ENCODE assay signal across 25 cellular contexts in the genomic region with DNA sequence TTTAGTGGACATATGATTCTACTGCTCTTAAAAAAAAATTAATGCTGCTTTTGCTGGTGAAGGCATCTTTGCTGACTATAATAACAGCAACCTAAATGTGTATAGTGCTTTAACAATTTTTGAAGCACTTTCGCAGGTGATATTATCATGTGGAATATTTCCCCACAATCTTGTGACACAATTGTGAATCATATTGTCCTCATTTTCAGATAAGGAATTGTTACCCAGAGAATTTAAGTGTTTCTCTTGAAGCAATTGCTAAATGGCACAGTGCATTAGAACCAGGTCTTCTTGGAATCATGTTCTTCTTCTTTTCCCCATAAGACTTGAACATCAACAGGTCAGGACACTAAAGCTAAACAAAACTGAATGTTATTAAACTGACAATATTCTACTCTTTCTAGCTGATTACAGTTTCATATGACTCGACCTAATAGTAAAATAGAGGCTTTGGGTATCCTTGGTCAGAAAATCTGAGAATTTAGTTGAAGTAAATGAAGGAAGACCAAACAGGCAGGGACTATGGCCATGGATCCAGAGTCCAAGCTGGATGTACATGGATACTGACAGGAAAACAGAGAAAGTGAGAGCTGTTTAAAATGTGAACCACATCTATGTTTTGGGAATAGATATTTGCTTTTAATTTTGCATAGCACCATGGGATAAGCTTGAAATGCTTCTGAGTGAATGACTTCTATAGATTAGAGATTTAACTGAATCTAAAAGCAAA.
"Had no signal": no experiment of that assay in that cellular context is flagged by ENCODE, and none has a peak within 500 bp of the region (broad histone marks: within the 10 kb centered on the region; RNA-seq: fewer than 3 reads in every experiment).

No MANE protein-coding gene starts in this region.

- H3K27ac ChIP-seq: neutrophil, pancreas, suprapubic skin, tibial nerve had no signal

- H3K27me3 ChIP-seq: neutrophil, pancreas, suprapubic skin, tibial nerve had no signal

- H3K4me3 Mint-ChIP-seq: activated B cell treated with CpG ODN at 0.5 μM for 24 hours; activated CD4-positive, alpha-beta memory T cell treated with anti-CD3 and anti-CD28 coated beads, Interleukin-2, amount 10 ng/mL, durations not matched to agents 7 days and 5 days; activated naive CD4-positive, alpha-beta T cell treated with anti-CD3 and anti-CD28 coated beads for 36 hours; activated naive CD8-positive, alpha-beta T cell treated with anti-CD3 and anti-CD28 coated beads, Interleukin-2, amount 10 ng/mL, durations not matched to agents 7 days and 5 days; activated T-cell treated with anti-CD3 and anti-CD28 coated beads, Interleukin-2, amount 50 U/mL, for 72 hours; dendritic cell treated with granulocyte-macrophage colony-stimulating factor and Interleukin-4, amounts not matched to agents 40 ng/mL and 50 ng/mL, for 4 days; memory B cell; nephron; stimulated activated naive CD8-positive, alpha-beta T cell treated with anti-CD3 and anti-CD28 coated beads, Interleukin-15, amount 100 ng/mL, for 72 hours had no signal

- H3K27ac Mint-ChIP-seq: activated B cell treated with CpG ODN at 0.5 μM for 24 hours; activated CD4-positive, alpha-beta memory T cell treated with anti-CD3 and anti-CD28 coated beads, Interleukin-2, amount 10 ng/mL, durations not matched to agents 7 days and 5 days; activated naive CD4-positive, alpha-beta T cell treated with anti-CD3 and anti-CD28 coated beads for 36 hours; activated naive CD8-positive, alpha-beta T cell treated with anti-CD3 and anti-CD28 coated beads, Interleukin-2, amount 10 ng/mL, durations not matched to agents 7 days and 5 days; activated T-cell treated with anti-CD3 and anti-CD28 coated beads, Interleukin-2, amount 50 U/mL, for 72 hours; dendritic cell treated with granulocyte-macrophage colony-stimulating factor and Interleukin-4, amounts not matched to agents 40 ng/mL and 50 ng/mL, for 4 days; memory B cell; nephron; stimulated activated naive CD8-positive, alpha-beta T cell treated with anti-CD3 and anti-CD28 coated beads, Interleukin-15, amount 100 ng/mL, for 72 hours had no signal

- H3K4me3 ChIP-seq: pancreas, suprapubic skin, tibial nerve had no signal

- H3K9me3 Mint-ChIP-seq: activated B cell treated with CpG ODN at 0.5 μM for 24 hours; activated CD4-positive, alpha-beta memory T cell treated with anti-CD3 and anti-CD28 coated beads, Interleukin-2, amount 10 ng/mL, durations not matched to agents 7 days and 5 days; activated naive CD4-positive, alpha-beta T cell treated with anti-CD3 and anti-CD28 coated beads for 36 hours; activated naive CD8-positive, alpha-beta T cell treated with anti-CD3 and anti-CD28 coated beads, Interleukin-2, amount 10 ng/mL, durations not matched to agents 7 days and 5 days; dendritic cell treated with granulocyte-macrophage colony-stimulating factor and Interleukin-4, amounts not matched to agents 40 ng/mL and 50 ng/mL, for 4 days; memory B cell; nephron had no signal

- H3K36me3 ChIP-seq: neutrophil, pancreas, suprapubic skin, tibial nerve had no signal

- DNase-seq: activated B cell treated with CpG ODN at 0.5 μM for 24 hours; activated CD4-positive, alpha-beta memory T cell treated with anti-CD3 and anti-CD28 coated beads, Interleukin-2, amount 10 ng/mL, durations not matched to agents 7 days and 5 days; activated CD4-positive, alpha-beta T cell treated with anti-CD3 and anti-CD28 coated beads for 4 hours; activated effector memory CD4-positive, alpha-beta T cell treated with Interleukin-2 at 50 U/mL for 16 hours; activated naive CD4-positive, alpha-beta T cell treated with anti-CD3 and anti-CD28 coated beads for 36 hours; activated naive CD8-positive, alpha-beta T cell treated with anti-CD3 and anti-CD28 coated beads, Interleukin-2, amount 10 ng/mL, durations not matched to agents 7 days and 5 days; activated T-cell treated with anti-CD3 and anti-CD28 coated beads, Interleukin-2, amount 50 U/mL, for 72 hours; amygdala; effector CD4-positive, alpha-beta T cell; glutamatergic neuron; hippocampal formation; left ventricle myocardium superior; pancreas; right cardiac atrium; stimulated activated CD4-positive, alpha-beta T cell treated with anti-CD3 and anti-CD28 coated beads, Interleukin-1b, Interleukin-23, amount 100 ng/mL, for 48 hours; stimulated activated naive CD8-positive, alpha-beta T cell treated with anti-CD3 and anti-CD28 coated beads, Interleukin-15, amount 100 ng/mL, for 72 hours; T-helper 1 cell had no signal

- H3K36me3 Mint-ChIP-seq: activated naive CD8-positive, alpha-beta T cell treated with anti-CD3 and anti-CD28 coated beads, Interleukin-2, amount 10 ng/mL, durations not matched to agents 7 days and 5 days; memory B cell had no signal

- H3K4me1 ChIP-seq: pancreas, suprapubic skin, tibial nerve had no signal

- FAIRE-seq: endometrium, frontal cortex, pancreas had no signal

- H3K4me1 Mint-ChIP-seq: activated B cell treated with CpG ODN at 0.5 μM for 24 hours; activated CD4-positive, alpha-beta memory T cell treated with anti-CD3 and anti-CD28 coated beads, Interleukin-2, amount 10 ng/mL, durations not matched to agents 7 days and 5 days; activated naive CD8-positive, alpha-beta T cell treated with anti-CD3 and anti-CD28 coated beads, Interleukin-2, amount 10 ng/mL, durations not matched to agents 7 days and 5 days; memory B cell; nephron; stimulated activated naive CD8-positive, alpha-beta T cell treated with anti-CD3 and anti-CD28 coated beads, Interleukin-15, amount 100 ng/mL, for 72 hours had no signal

- H3K9me3 ChIP-seq: neutrophil, pancreas, suprapubic skin, tibial nerve had no signal

- H3K27me3 Mint-ChIP-seq: activated B cell treated with CpG ODN at 0.5 μM for 24 hours; activated CD4-positive, alpha-beta memory T cell treated with anti-CD3 and anti-CD28 coated beads, Interleukin-2, amount 10 ng/mL, durations not matched to agents 7 days and 5 days; activated naive CD8-positive, alpha-beta T cell treated with anti-CD3 and anti-CD28 coated beads, Interleukin-2, amount 10 ng/mL, durations not matched to agents 7 days and 5 days; dendritic cell treated with granulocyte-macrophage colony-stimulating factor and Interleukin-4, amounts not matched to agents 40 ng/mL and 50 ng/mL, for 4 days; memory B cell had no signal
